In genomic region chr9:87479801-87480201, GRCh38 we compare ENCODE assay signal across 10 cellular contexts. TPM values are rescaled to one million over a fixed set of nuclear protein-coding genes. Genes with fewer than 3 reads are reported as not detected.
A peak's percentile ranks its signal among the peaks of the same experiment; 100 is the strongest.
DNase-seq lines count a peak whose midpoint lies in the region; ATAC-seq and TF ChIP-seq lines count a peak whose summit lies in the region.
"Had no signal": no experiment of that assay in that cellular context is flagged by ENCODE, and none has a peak within 500 bp of the region (broad histone marks: within the 10 kb centered on the region; RNA-seq: fewer than 3 reads in every experiment).

No MANE protein-coding gene starts in this region.

- H3K9me2 ChIP-seq in PC-9 (ENCODE audit: insufficient read depth), result no peaks in the 10 kb centered on the region

- no peaks in the 10 kb centered on the region for H3K27me3 ChIP-seq in endodermal cell (ENCODE audit: control insufficient read depth, insufficient read depth, low read length, poor library complexity, severe bottlenecking)
- no peaks in the 10 kb centered on the region for H3K27me3 ChIP-seq in neural progenitor cell
- no peaks in the 10 kb centered on the region for H3K27me3 ChIP-seq in PC-9 (ENCODE audit: insufficient read depth, low read depth)

- H3K4me1 ChIP-seq in endodermal cell (ENCODE audit: control insufficient read depth, insufficient read depth, low read length), result no peaks in the 10 kb centered on the region
- H3K4me1 ChIP-seq in neural progenitor cell, result no peaks in the 10 kb centered on the region
- H3K4me1 ChIP-seq in PC-9 (replicated peaks; ENCODE audit: insufficient read depth), result no peaks in the 10 kb centered on the region
- H3K4me1 ChIP-seq: parathyroid adenoma had no signal

- no peaks in the 10 kb centered on the region for H4K20me1 ChIP-seq in neural progenitor cell (ENCODE audit: low read depth)
- no peaks in the 10 kb centered on the region for H4K20me1 ChIP-seq in PC-9 (ENCODE audit: insufficient read depth)

- H2AFZ ChIP-seq in neural progenitor cell (replicated peaks) (no peak overlapping the region), PC-9 (no peak overlapping the region)
- H2AFZ ChIP-seq: parathyroid adenoma had no signal

- no peaks in the 10 kb centered on the region for H3K27me3 Mint-ChIP-seq in endodermal cell (ENCODE audit: insufficient read depth)
- no peaks in the 10 kb centered on the region for H3K27me3 Mint-ChIP-seq in activated T-helper 1 cell treated with anti-CD3 and anti-CD28 coated beads, Interleukin-12 subunit alpha, Interleukin-12 subunit beta, Interleukin-2, Interleukin-4 antibody, amounts not matched to agents 30 ng/mL and 10 ng/mL and 1 ng/mL, durations not matched to agents 14 hours and 24 hours and 36 hours (ENCODE audit: insufficient read depth)
- no peaks in the 10 kb centered on the region for H3K27me3 Mint-ChIP-seq in neural progenitor cell (ENCODE audit: insufficient read depth, low read depth)

- no peaks in the 10 kb centered on the region for H3F3A ChIP-seq in neural progenitor cell (ENCODE audit: low read depth)
- no peaks in the 10 kb centered on the region for H3F3A ChIP-seq in PC-9 (ENCODE audit: insufficient read depth, low read depth)

- H3K4me2 ChIP-seq in neural progenitor cell, result no peak overlapping the region
- no peak overlapping the region for H3K4me2 ChIP-seq in PC-9

- 95% methylated on average over 4 of the region's 4 CpGs; no CpG with 5 or more reads in 1 of the 2 experiments for WGBS in endodermal cell (ENCODE audit: insufficient coverage in 1 of 2, insufficient read length in 1 of 2), 2 experiments

- no peak overlapping the region for H3K9ac ChIP-seq in endodermal cell (ENCODE audit: extremely low read depth, low read length, poor library complexity, severe bottlenecking)
- no peak overlapping the region for H3K9ac ChIP-seq in neural progenitor cell
- H3K9ac ChIP-seq: parathyroid adenoma had no signal

- CTCF ChIA-PET in PC-9 (lab: Charles Lee), result no interaction called here

- H3K36me3 Mint-ChIP-seq in endodermal cell (ENCODE audit: low read depth), result no peaks in the 10 kb centered on the region
- no peaks in the 10 kb centered on the region for H3K36me3 Mint-ChIP-seq in activated T-helper 1 cell treated with anti-CD3 and anti-CD28 coated beads, Interleukin-12 subunit alpha, Interleukin-12 subunit beta, Interleukin-2, Interleukin-4 antibody, amounts not matched to agents 30 ng/mL and 10 ng/mL and 1 ng/mL, durations not matched to agents 14 hours and 24 hours and 36 hours (ENCODE audit: low read depth)
- no peaks in the 10 kb centered on the region for H3K36me3 Mint-ChIP-seq in neural progenitor cell
- H3K36me3 Mint-ChIP-seq: brain had no signal

- H3K36me3 ChIP-seq in endodermal cell (ENCODE audit: control insufficient read depth, insufficient read depth, low read length) (no peaks in the 10 kb centered on the region), neural progenitor cell (no peaks in the 10 kb centered on the region), PC-9 (ENCODE audit: low read depth) (no peaks in the 10 kb centered on the region)

- no TSS peak for BruUV-seq in PC-9 (replicated peaks; lab: Mats Ljungman, UMichigan)

- no peak for TF ChIP-seq CTCF in GM12864 (IDR thresholded peaks at IDR 0.05; ENCODE audit: low read depth, low read length, missing control alignments)
- no peak for TF ChIP-seq CTCF in endodermal cell (conservative IDR thresholded peaks at IDR 0.05)
- TF ChIP-seq CTCF in neural progenitor cell (IDR thresholded peaks at IDR 0.05), result no peak
- no peak for TF ChIP-seq CTCF in PC-9 (conservative IDR thresholded peaks at IDR 0.05)

- H3K4me1 Mint-ChIP-seq in endodermal cell (peaks cover 18% of the 10 kb centered on the region), neural progenitor cell (peaks cover 2% of the 10 kb centered on the region)
- no peaks in the 10 kb centered on the region for H3K4me1 Mint-ChIP-seq in activated T-helper 1 cell treated with anti-CD3 and anti-CD28 coated beads, Interleukin-12 subunit alpha, Interleukin-12 subunit beta, Interleukin-2, Interleukin-4 antibody, amounts not matched to agents 30 ng/mL and 10 ng/mL and 1 ng/mL, durations not matched to agents 14 hours and 24 hours and 36 hours (ENCODE audit: low read depth)

- peak; percentile 95 for ATAC-seq in GM21447 (IDR thresholded peaks at IDR 0.05; ENCODE audit: unreplicated experiment)

- no peaks in the 10 kb centered on the region for H3K9me3 ChIP-seq in endodermal cell (ENCODE audit: control insufficient read depth, low read length)
- H3K9me3 ChIP-seq in neural progenitor cell (ENCODE audit: low read depth), result no peaks in the 10 kb centered on the region
- H3K9me3 ChIP-seq in PC-9 (ENCODE audit: insufficient read depth, low read depth), result no peaks in the 10 kb centered on the region

- no peak overlapping the region for H3K4me3 ChIP-seq in GM12864 (ENCODE audit: low read depth, low read length)
- no peak overlapping the region for H3K4me3 ChIP-seq in endodermal cell (ENCODE audit: low read length)
- H3K4me3 ChIP-seq in neural progenitor cell, result no peak overlapping the region
- H3K4me3 ChIP-seq in PC-9, result no peak overlapping the region

- H3K27ac ChIP-seq in endodermal cell (ENCODE audit: low read depth, low read length), result no peak overlapping the region
- H3K27ac ChIP-seq in neural progenitor cell, result no peak overlapping the region
- no peak overlapping the region for H3K27ac ChIP-seq in PC-9
- H3K27ac ChIP-seq: parathyroid adenoma had no signal

- H3K4me3 Mint-ChIP-seq in endodermal cell (no peak overlapping the region), neural progenitor cell (no peak overlapping the region)
- H3K4me3 Mint-ChIP-seq in activated T-helper 1 cell treated with anti-CD3 and anti-CD28 coated beads, Interleukin-12 subunit alpha, Interleukin-12 subunit beta, Interleukin-2, Interleukin-4 antibody, amounts not matched to agents 30 ng/mL and 10 ng/mL and 1 ng/mL, durations not matched to agents 14 hours and 24 hours and 36 hours, result no peak overlapping the region
- H3K4me3 Mint-ChIP-seq: brain had no signal

- H3K9me3 Mint-ChIP-seq in endodermal cell (no peaks in the 10 kb centered on the region), neural progenitor cell (no peaks in the 10 kb centered on the region)
- H3K9me3 Mint-ChIP-seq in activated T-helper 1 cell treated with anti-CD3 and anti-CD28 coated beads, Interleukin-12 subunit alpha, Interleukin-12 subunit beta, Interleukin-2, Interleukin-4 antibody, amounts not matched to agents 30 ng/mL and 10 ng/mL and 1 ng/mL, durations not matched to agents 14 hours and 24 hours and 36 hours, result no peaks in the 10 kb centered on the region

- POLR2A ChIA-PET in PC-9 (lab: Charles Lee; ENCODE audit: unreplicated experiment), result no interaction called here

- H3K27ac Mint-ChIP-seq in endodermal cell, result peak overlapping the region; percentile 67
- H3K27ac Mint-ChIP-seq in activated T-helper 1 cell treated with anti-CD3 and anti-CD28 coated beads, Interleukin-12 subunit alpha, Interleukin-12 subunit beta, Interleukin-2, Interleukin-4 antibody, amounts not matched to agents 30 ng/mL and 10 ng/mL and 1 ng/mL, durations not matched to agents 14 hours and 24 hours and 36 hours, result no peak overlapping the region
- H3K27ac Mint-ChIP-seq in neural progenitor cell, result no peak overlapping the region

- intact Hi-C loops in activated T-helper 1 cell treated with anti-CD3 and anti-CD28 coated beads, Interleukin-12 subunit alpha, Interleukin-12 subunit beta, Interleukin-2, Interleukin-4 antibody, amounts not matched to agents 30 ng/mL and 10 ng/mL and 1 ng/mL, durations not matched to agents 14 hours and 24 hours and 36 hours (cut with micrococcal nuclease), result no loop called here
- intact Hi-C loops in PC-9 (cut with micrococcal nuclease; ENCODE audit: unreplicated experiment), result no loop called here

- no peaks in the 10 kb centered on the region for H3K79me2 ChIP-seq in neural progenitor cell (ENCODE audit: low read depth)
- H3K79me2 ChIP-seq in PC-9 (ENCODE audit: low read depth), result no peaks in the 10 kb centered on the region
- H3K79me2 ChIP-seq: parathyroid adenoma had no signal

- DNase-seq in GM12864 (ENCODE audit: low read depth) (peak; percentile 71), HK-2 (ENCODE audit: unreplicated experiment) (peak; percentile 79), endodermal cell (no peak), NCI-H510A (lab: John Stamatoyannopoulos, UW) (no peak), neural progenitor cell (ENCODE audit: low spot score) (no peak), PC-9 (no peak)
- DNase-seq in activated T-helper 1 cell treated with anti-CD3 and anti-CD28 coated beads, Interleukin-12 subunit alpha, Interleukin-12 subunit beta, Interleukin-2, Interleukin-4 antibody, amounts not matched to agents 30 ng/mL and 10 ng/mL and 1 ng/mL, durations not matched to agents 14 hours and 24 hours and 36 hours (ENCODE audit: low spot score), result no peak

RNA-seq across cellular contexts. Expression of gene DAPK1, which starts 17.9 kb away (rescaled TPM):
- total RNA-seq in endodermal cell, result 100 to 1,000 TPM; 117 to 139 TPM
- 39.1 TPM for polyA plus RNA-seq in endodermal cell (2013, experiment 1 of 2)
- 33.2 TPM for polyA plus RNA-seq in endodermal cell (2013, experiment 2 of 2)
- total RNA-seq in activated T-helper 1 cell treated with anti-CD3 and anti-CD28 coated beads, Interleukin-12 subunit alpha, Interleukin-12 subunit beta, Interleukin-2, Interleukin-4 antibody, amounts not matched to agents 30 ng/mL and 10 ng/mL and 1 ng/mL, durations not matched to agents 14 hours and 24 hours and 36 hours, result 2.0 and 2.8 TPM in 2 replicates
- total RNA-seq in neural progenitor cell (ENCODE audit: low replicate concordance), result 29.5 and 47.5 TPM in 2 replicates
- 100 and 158 TPM in 2 replicates for total RNA-seq in PC-9 (2021)

Comparison
In these comparisons a context has a peak if more than half of its experiments do, and no peak if none do; other contexts are left out.
1. DNase-seq: peak in GM12864 (single experiment) and HK-2 (single experiment); none in endodermal cell (single experiment), activated T-helper 1 cell treated with anti-CD3 and anti-CD28 coated beads, Interleukin-12 subunit alpha, Interleukin-12 subunit beta, Interleukin-2, Interleukin-4 antibody, amounts not matched to agents 30 ng/mL and 10 ng/mL and 1 ng/mL, durations not matched to agents 14 hours and 24 hours and 36 hours (single experiment), NCI-H510A (single experiment), neural progenitor cell (single experiment) and PC-9 (0 of 2).